8 cellular contexts compared by ENCODE assay signal in the genomic region with DNA sequence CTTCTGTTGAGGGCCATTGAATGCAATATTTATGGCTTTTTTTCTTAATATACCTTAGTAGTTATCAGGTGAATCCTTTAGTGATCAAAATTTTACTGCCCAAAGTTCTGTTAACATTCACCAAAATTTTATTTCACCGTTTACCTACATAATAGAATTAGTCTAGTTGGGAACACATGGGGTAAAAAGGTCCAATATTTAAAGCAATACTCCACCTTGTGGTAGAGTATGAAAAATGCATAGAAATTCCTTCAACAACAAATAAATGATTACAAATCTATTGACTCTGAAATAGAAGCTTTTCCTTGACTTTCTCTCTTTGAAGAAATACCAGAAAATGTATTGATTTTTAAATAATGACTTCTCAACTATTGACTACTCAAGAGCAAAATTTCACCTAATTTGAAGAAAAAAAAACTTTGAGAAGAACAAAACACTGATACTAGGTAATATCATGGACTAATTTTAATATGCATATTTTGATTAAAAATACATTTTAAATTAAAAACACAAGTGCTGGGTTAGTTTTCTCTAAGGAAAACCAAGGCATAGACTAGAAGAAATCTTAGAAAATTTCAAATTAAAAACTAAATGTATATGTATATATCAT. TPM values are rescaled to one million over a fixed set of nuclear protein-coding genes. Genes with fewer than 3 reads are reported as not detected.
DNase-seq lines count a peak whose midpoint lies in the region; ATAC-seq, FAIRE-seq and TF ChIP-seq lines count a peak whose summit lies in the region.

No MANE protein-coding gene starts in this region.

- TF ChIP-seq CTCF in bronchial epithelial cell (IDR thresholded peaks at IDR 0.05; ENCODE audit: insufficient read depth, low read length, severe bottlenecking), result peak; percentile 18

- ATAC-seq in HG03066 (IDR thresholded peaks at IDR 0.05; ENCODE audit: low read depth, unreplicated experiment), result peak; percentile 51
- no peak for ATAC-seq in HG02970 (IDR thresholded peaks at IDR 0.05; ENCODE audit: low FRiP score, unreplicated experiment)

- DNase-seq in A172 (ENCODE audit: low spot score) (peak; percentile 33), GM12891 (ENCODE audit: insufficient read length, low spot score) (no peak), NCI-H446 treated with DMSO at 0.1 percent for 48 hours (lab: John Stamatoyannopoulos, UW) (peak; percentile 50), bronchial epithelial cell (ENCODE audit: low read depth) (peak; percentile 61), midbrain (lab: John Stamatoyannopoulos, UW) (peak; percentile 17)
- DNase-seq in stimulated activated CD8-positive, alpha-beta memory T cell treated with anti-CD3 and anti-CD28 coated beads, Interleukin-4, amount 100 ng/mL, for 48 hours, result no peak

- no peaks in the 10 kb centered on the region for H3K27me3 ChIP-seq in bronchial epithelial cell (ENCODE audit: control insufficient read depth, insufficient read depth, low read length)

- TF ChIP-seq POLR2A in GM12891 (IDR thresholded peaks at IDR 0.05; ENCODE audit: low read depth, low read length), result no peak

- H3K4me3 ChIP-seq in bronchial epithelial cell (ENCODE audit: low read depth, low read length), result no peak overlapping the region

- FAIRE-seq in GM12891 (lab: Jason Lieb, UNC) (peak; percentile 66), bronchial epithelial cell (lab: Jason Lieb, UNC) (no peak)

- no peaks in the 10 kb centered on the region for H3K36me3 ChIP-seq in bronchial epithelial cell (ENCODE audit: control insufficient read depth, insufficient read depth, low read length)

TF ChIP-seq in GM12891, 5 proteins besides CTCF, POLR2A, EP300 and RAD21:
- TF ChIP-seq POU2F2 (IDR thresholded peaks at IDR 0.05; ENCODE audit: low read depth, low read length) (no peak), SPI1 (IDR thresholded peaks at IDR 0.05; ENCODE audit: low read depth, low read length) (no peak), PAX5 (IDR thresholded peaks at IDR 0.05; ENCODE audit: insufficient read depth, low read length, severe bottlenecking) (no peak), POLR2AphosphoS5 (IDR thresholded peaks at IDR 0.05; ENCODE audit: low read depth, low read length) (no peak), TAF1 (IDR thresholded peaks at IDR 0.05; ENCODE audit: low read depth, low read length) (no peak)

RNA-seq across cellular contexts. Expression of a gene that starts 43.3 kb away (rescaled TPM):
- total RNA-seq in A172 (2014; rRNA removed; shearing (Covaris generic)), result 45.4 and 53.8 TPM in 2 replicates
- polyA plus RNA-seq in GM12891 (2012; ENCODE audit: low read depth, missing spikeins), result 10.8 TPM
- total RNA-seq in bronchial epithelial cell, result 12.3 and 21.1 TPM in 2 replicates

Comparison
In these comparisons a context has a peak if more than half of its experiments do, and no peak if none do; other contexts are left out.
1. DNase-seq: peak in A172 (single experiment), NCI-H446 treated with DMSO at 0.1 percent for 48 hours (single experiment), bronchial epithelial cell (single experiment) and midbrain (single experiment); none in GM12891 (single experiment) and stimulated activated CD8-positive, alpha-beta memory T cell treated with anti-CD3 and anti-CD28 coated beads, Interleukin-4, amount 100 ng/mL, for 48 hours (single experiment).